ENCODE assay signal across 10 cellular contexts in genomic region chr10:72567884-72568283, GRCh38. TPM values are rescaled to one million over a fixed set of nuclear protein-coding genes. Genes with fewer than 3 reads are reported as not detected.
DNase-seq lines count a peak whose midpoint lies in the region; ATAC-seq and TF ChIP-seq lines count a peak whose summit lies in the region.
"Had no signal": no experiment of that assay in that cellular context is flagged by ENCODE, and none has a peak within 500 bp of the region (broad histone marks: within the 10 kb centered on the region; RNA-seq: fewer than 3 reads in every experiment).

No MANE protein-coding gene starts in this region.

- in situ Hi-C loops in Panc1 (cut with HindIII; ENCODE audit: low pct_unique_long_range_greater_than_20kb, low sequenced_read_pairs) = no loop called here

- intact Hi-C loops in activated CD8-positive, alpha-beta T cell treated with anti-CD3 and anti-CD28 coated beads for 36 hours (cut with micrococcal nuclease) = no loop called here
- intact Hi-C loops in Panc1 (cut with micrococcal nuclease; ENCODE audit: unreplicated experiment) = no loop called here
- intact Hi-C loops in upper lobe of right lung (cut with DNase I) = no loop called here

- CTCF ChIA-PET in activated CD8-positive, alpha-beta T cell treated with anti-CD3 and anti-CD28 coated beads for 36 hours (lab: Charles Lee) = interaction anchor here (1.0 to 1.3 kb wide), 3 partner anchors 8 to 16 kb away, joined by 4 read pairs; no protein-coding TSS in a partner anchor
- CTCF ChIA-PET in activated CD8-positive, alpha-beta T cell treated with anti-CD3 and anti-CD28 coated beads, Interleukin-2, amount 10 ng/mL, durations not matched to agents 7 days and 5 days (lab: Charles Lee) = interaction anchor here (0.6 to 1.2 kb wide), 3 partner anchors 89 to 308 kb away, joined by 3 read pairs; no protein-coding TSS in a partner anchor
- CTCF ChIA-PET in Panc1 (lab: Charles Lee) = interaction anchor here (0.6 kb wide), 1 partner anchor 219 kb away, joined by 3 read pairs; no protein-coding TSS in a partner anchor

- peaks cover 6% of the 10 kb centered on the region for H3K4me1 ChIP-seq in Panc1 (ENCODE audit: control insufficient read depth, insufficient read depth, low read length)
- H3K4me1 ChIP-seq in upper lobe of right lung = no peaks in the 10 kb centered on the region

- no peaks in the 10 kb centered on the region for H3K9me3 Mint-ChIP-seq in activated CD8-positive, alpha-beta T cell treated with anti-CD3 and anti-CD28 coated beads for 36 hours
- H3K9me3 Mint-ChIP-seq in activated CD8-positive, alpha-beta T cell treated with anti-CD3 and anti-CD28 coated beads, Interleukin-2, amount 10 ng/mL, durations not matched to agents 7 days and 5 days (ENCODE audit: insufficient read depth) = no peaks in the 10 kb centered on the region
- H3K9me3 Mint-ChIP-seq: activated naive CD8-positive, alpha-beta T cell treated with anti-CD3 and anti-CD28 coated beads, Interleukin-2, amount 10 ng/mL, durations not matched to agents 7 days and 5 days had no signal

- no peak overlapping the region for H3K27ac Mint-ChIP-seq in activated CD8-positive, alpha-beta T cell treated with anti-CD3 and anti-CD28 coated beads for 36 hours
- H3K27ac Mint-ChIP-seq in activated CD8-positive, alpha-beta T cell treated with anti-CD3 and anti-CD28 coated beads, Interleukin-2, amount 10 ng/mL, durations not matched to agents 7 days and 5 days = no peak overlapping the region
- H3K27ac Mint-ChIP-seq: activated naive CD8-positive, alpha-beta T cell treated with anti-CD3 and anti-CD28 coated beads, Interleukin-2, amount 10 ng/mL, durations not matched to agents 7 days and 5 days had no signal

- no TSS peak for BruUV-seq in Panc1 (replicated peaks; lab: Mats Ljungman, UMichigan)

- H3K36me3 ChIP-seq in Panc1 (ENCODE audit: control insufficient read depth, insufficient read depth, low read length) (no peaks in the 10 kb centered on the region), upper lobe of right lung (peaks cover 7% of the 10 kb centered on the region)

- H3K4me3 ChIP-seq in Panc1 (ENCODE audit: low read depth in 2 of 2, low read length in 2 of 2) (no peak overlapping the region), upper lobe of right lung (no peak overlapping the region)

- no peak for DNase-seq in activated CD8-positive, alpha-beta T cell treated with anti-CD3 and anti-CD28 coated beads for 36 hours
- DNase-seq in activated CD8-positive, alpha-beta T cell treated with anti-CD3 and anti-CD28 coated beads, Interleukin-2, amount 10 ng/mL, durations not matched to agents 7 days and 5 days = no peak
- peak; percentile 46 for DNase-seq in Panc1 (ENCODE audit: low read depth, low spot score)
- DNase-seq in germinal center (ENCODE audit: low spot score) = peak; percentile 20
- DNase-seq in upper lobe of right lung = no peak
- DNase-seq in NCI-H187 (lab: John Stamatoyannopoulos, UW) = no peak
- DNase-seq in DMS153 treated with DMSO at 0.1 percent for 48 hours (lab: John Stamatoyannopoulos, UW; ENCODE audit: unreplicated experiment) = no peak
- DNase-seq: activated naive CD8-positive, alpha-beta T cell treated with anti-CD3 and anti-CD28 coated beads, Interleukin-2, amount 10 ng/mL, durations not matched to agents 7 days and 5 days; posterior cingulate gyrus had no signal

- TF ChIP-seq CTCF in activated CD8-positive, alpha-beta T cell treated with anti-CD3 and anti-CD28 coated beads for 36 hours (IDR thresholded peaks at IDR 0.05) = peak; percentile 36
- TF ChIP-seq CTCF in Panc1 (IDR thresholded peaks at IDR 0.05) (peak; percentile 69; the same call in 1 of the 2 replicates), upper lobe of right lung (IDR thresholded peaks at IDR 0.05) (peak; percentile 39)

- H3K27ac ChIP-seq in Panc1 (ENCODE audit: low read length) = no peak overlapping the region
- no peak overlapping the region for H3K27ac ChIP-seq in upper lobe of right lung

- no peaks in the 10 kb centered on the region for H3K9me3 ChIP-seq in Panc1 (ENCODE audit: control insufficient read depth, insufficient read depth, low read depth, low read length)
- H3K9me3 ChIP-seq in upper lobe of right lung = no peaks in the 10 kb centered on the region

- no peak overlapping the region for H3K4me3 Mint-ChIP-seq in activated CD8-positive, alpha-beta T cell treated with anti-CD3 and anti-CD28 coated beads for 36 hours
- no peak overlapping the region for H3K4me3 Mint-ChIP-seq in activated CD8-positive, alpha-beta T cell treated with anti-CD3 and anti-CD28 coated beads, Interleukin-2, amount 10 ng/mL, durations not matched to agents 7 days and 5 days
- H3K4me3 Mint-ChIP-seq: activated naive CD8-positive, alpha-beta T cell treated with anti-CD3 and anti-CD28 coated beads, Interleukin-2, amount 10 ng/mL, durations not matched to agents 7 days and 5 days had no signal

- H3K27me3 ChIP-seq in Panc1 (ENCODE audit: control insufficient read depth, insufficient read depth, low read length) = no peaks in the 10 kb centered on the region
- H3K27me3 ChIP-seq in upper lobe of right lung = no peaks in the 10 kb centered on the region

- no peaks in the 10 kb centered on the region for H3K27me3 Mint-ChIP-seq in activated CD8-positive, alpha-beta T cell treated with anti-CD3 and anti-CD28 coated beads for 36 hours
- H3K27me3 Mint-ChIP-seq in activated CD8-positive, alpha-beta T cell treated with anti-CD3 and anti-CD28 coated beads, Interleukin-2, amount 10 ng/mL, durations not matched to agents 7 days and 5 days (ENCODE audit: low read depth) = no peaks in the 10 kb centered on the region
- H3K27me3 Mint-ChIP-seq: activated naive CD8-positive, alpha-beta T cell treated with anti-CD3 and anti-CD28 coated beads, Interleukin-2, amount 10 ng/mL, durations not matched to agents 7 days and 5 days had no signal

- peaks cover 24% of the 10 kb centered on the region for H3K36me3 Mint-ChIP-seq in activated CD8-positive, alpha-beta T cell treated with anti-CD3 and anti-CD28 coated beads for 36 hours (ENCODE audit: low read depth)
- peaks cover 12% of the 10 kb centered on the region for H3K36me3 Mint-ChIP-seq in activated CD8-positive, alpha-beta T cell treated with anti-CD3 and anti-CD28 coated beads, Interleukin-2, amount 10 ng/mL, durations not matched to agents 7 days and 5 days (ENCODE audit: low read depth)

- POLR2A ChIA-PET in activated CD8-positive, alpha-beta T cell treated with anti-CD3 and anti-CD28 coated beads for 36 hours (lab: Charles Lee) = no interaction called here
- POLR2A ChIA-PET in activated CD8-positive, alpha-beta T cell treated with anti-CD3 and anti-CD28 coated beads, Interleukin-2, amount 10 ng/mL, durations not matched to agents 7 days and 5 days (lab: Charles Lee) = interaction anchor here (0.9 kb wide), 1 partner anchor 58 kb away, joined by 3 read pairs; the partner anchor contains the start of gene MICU1
- POLR2A ChIA-PET in Panc1 (lab: Charles Lee) = interaction anchor here (0.6 to 0.7 kb wide), 2 partner anchors 244 to 501 kb away, joined by 6 to 14 read pairs; no protein-coding TSS in a partner anchor

- peaks cover 18% of the 10 kb centered on the region for H3K4me1 Mint-ChIP-seq in activated CD8-positive, alpha-beta T cell treated with anti-CD3 and anti-CD28 coated beads for 36 hours (ENCODE audit: low read depth)
- peaks cover 9% of the 10 kb centered on the region for H3K4me1 Mint-ChIP-seq in activated CD8-positive, alpha-beta T cell treated with anti-CD3 and anti-CD28 coated beads, Interleukin-2, amount 10 ng/mL, durations not matched to agents 7 days and 5 days (ENCODE audit: low read depth)

- ATAC-seq in activated CD8-positive, alpha-beta T cell treated with anti-CD3 and anti-CD28 coated beads for 36 hours = no peak
- no peak for ATAC-seq in activated CD8-positive, alpha-beta T cell treated with anti-CD3 and anti-CD28 coated beads, Interleukin-2, amount 10 ng/mL, durations not matched to agents 7 days and 5 days
- ATAC-seq in Panc1 (peak; percentile 75), upper lobe of right lung (peak; percentile 40), GM21367 (IDR thresholded peaks at IDR 0.05; ENCODE audit: unreplicated experiment) (no peak)

RNA-seq across cellular contexts. Expression of gene MICU1, which starts 58.0 kb away (rescaled TPM):
- total RNA-seq in activated CD8-positive, alpha-beta T cell treated with anti-CD3 and anti-CD28 coated beads for 36 hours = 10 to 100 TPM; 29.9 to 31.0 TPM
- 10 to 100 TPM; 23.4 to 26.9 TPM for total RNA-seq in activated CD8-positive, alpha-beta T cell treated with anti-CD3 and anti-CD28 coated beads, Interleukin-2, amount 10 ng/mL, durations not matched to agents 7 days and 5 days
- total RNA-seq in Panc1 (2021; ENCODE audit: unreplicated experiment) = 46.9 TPM
- 31.7 TPM for polyA plus RNA-seq in Panc1 (2012; ENCODE audit: insufficient read length)
- total RNA-seq in upper lobe of right lung = 52.2 TPM

Comparison
In these comparisons a context has a peak if more than half of its experiments do, and no peak if none do; other contexts are left out.
1. ATAC-seq: peak in Panc1 (single experiment) and upper lobe of right lung (single experiment); none in activated CD8-positive, alpha-beta T cell treated with anti-CD3 and anti-CD28 coated beads for 36 hours (single experiment), activated CD8-positive, alpha-beta T cell treated with anti-CD3 and anti-CD28 coated beads, Interleukin-2, amount 10 ng/mL, durations not matched to agents 7 days and 5 days (single experiment) and GM21367 (single experiment).
2. DNase-seq: peak in Panc1 (single experiment) and germinal center (single experiment); none in activated CD8-positive, alpha-beta T cell treated with anti-CD3 and anti-CD28 coated beads for 36 hours (single experiment), activated CD8-positive, alpha-beta T cell treated with anti-CD3 and anti-CD28 coated beads, Interleukin-2, amount 10 ng/mL, durations not matched to agents 7 days and 5 days (single experiment), upper lobe of right lung (single experiment), NCI-H187 (0 of 2) and DMS153 treated with DMSO at 0.1 percent for 48 hours (single experiment).
3. Peak in every context shown above with its lines, with median percentiles within 50 percentile points of each other: CTCF ChIP-seq.